Comparison of ENCODE assay signal across 9 cellular contexts in genomic region chr1:201504799-201505504, GRCh38. TPM values are rescaled to one million over a fixed set of nuclear protein-coding genes. Genes with fewer than 3 reads are reported as not detected.
A peak's percentile ranks its signal among the peaks of the same experiment; 100 is the strongest.
DNase-seq lines count a peak whose midpoint lies in the region; ATAC-seq and TF ChIP-seq lines count a peak whose summit lies in the region.
"Had no signal": no experiment of that assay in that cellular context is flagged by ENCODE, and none has a peak within 500 bp of the region (broad histone marks: within the 10 kb centered on the region; RNA-seq: fewer than 3 reads in every experiment).

No MANE protein-coding gene starts in this region.

- H3K9me3 Mint-ChIP-seq in T-helper 1 cell treated with Interleukin-12 subunit alpha and Interleukin-12 subunit beta and Interleukin-4 antibody, amounts not matched to agents 30 μg/mL and 1 μg/mL, for 36 hours = no peaks in the 10 kb centered on the region

- peaks cover 44% of the 10 kb centered on the region for H3K4me1 Mint-ChIP-seq in T-helper 1 cell treated with Interleukin-12 subunit alpha and Interleukin-12 subunit beta and Interleukin-4 antibody, amounts not matched to agents 30 μg/mL and 1 μg/mL, for 36 hours (ENCODE audit: low read depth)

- H3K36me3 ChIP-seq in SJSA1 = peaks cover 54% of the 10 kb centered on the region
- no peaks in the 10 kb centered on the region for H3K36me3 ChIP-seq in gastroesophageal sphincter
- H3K36me3 ChIP-seq in subcutaneous abdominal adipose tissue (ENCODE audit: control insufficient read depth in 5 of 5, insufficient read depth in 5 of 5, low read length in 5 of 5) = no peaks in the 10 kb centered on the region

- peak overlapping the region; percentile 90 for H3K4me3 Mint-ChIP-seq in T-helper 1 cell treated with Interleukin-12 subunit alpha and Interleukin-12 subunit beta and Interleukin-4 antibody, amounts not matched to agents 30 μg/mL and 1 μg/mL, for 36 hours

- DNase-seq in T-helper 1 cell = no peak
- DNase-seq in SJSA1 (ENCODE audit: low read depth in 1 of 2, low spot score in 2 of 2) = no peak
- no peak for DNase-seq in foreskin keratinocyte
- DNase-seq in HPDE6-E6E7 (ENCODE audit: extremely low spot score) = no peak
- no peak for DNase-seq in NCI-H187 (lab: John Stamatoyannopoulos, UW)
- DNase-seq: C1 segment of cervical spinal cord had no signal

- peaks cover 86% of the 10 kb centered on the region for H3K4me1 ChIP-seq in SJSA1 (replicated peaks)
- H3K4me1 ChIP-seq in gastroesophageal sphincter = peaks cover 6 to 93% (median 43%) of the 10 kb centered on the region in 3 donors
- H3K4me1 ChIP-seq in subcutaneous abdominal adipose tissue (ENCODE audit: control insufficient read depth in 5 of 5, insufficient read depth in 5 of 5, low read length in 5 of 5) = peaks cover 26 to 73% (median 63%) of the 10 kb centered on the region in 5 donors
- H3K4me1 ChIP-seq in foreskin keratinocyte = peaks cover 16% of the 10 kb centered on the region

- no peaks in the 10 kb centered on the region for H3K9me3 ChIP-seq in SJSA1 (replicated peaks)
- H3K9me3 ChIP-seq in gastroesophageal sphincter = no peaks in the 10 kb centered on the region
- no peaks in the 10 kb centered on the region for H3K9me3 ChIP-seq in subcutaneous abdominal adipose tissue (ENCODE audit: control insufficient read depth in 5 of 5, low read length in 5 of 5)

- peak overlapping the region in 1 of 5 donors; percentile 72 for H3K9ac ChIP-seq in subcutaneous abdominal adipose tissue (ENCODE audit: low read length in 5 of 5)

- no peaks in the 10 kb centered on the region for H3K36me3 Mint-ChIP-seq in T-helper 1 cell treated with Interleukin-12 subunit alpha and Interleukin-12 subunit beta and Interleukin-4 antibody, amounts not matched to agents 30 μg/mL and 1 μg/mL, for 36 hours (ENCODE audit: low read depth)

- H3K4me3 ChIP-seq in SJSA1 (peak overlapping the region; percentile 83), gastroesophageal sphincter (peak overlapping the region; percentile 47 to 83), subcutaneous abdominal adipose tissue (ENCODE audit: low read depth in 1 of 5, low read length in 5 of 5) (peak overlapping the region in 4 of 5 donors; percentile 33 to 83 (median 78))

- peak overlapping the region; percentile 23 for H3K27ac Mint-ChIP-seq in T-helper 1 cell treated with Interleukin-12 subunit alpha and Interleukin-12 subunit beta and Interleukin-4 antibody, amounts not matched to agents 30 μg/mL and 1 μg/mL, for 36 hours

- TF ChIP-seq CTCF in gastroesophageal sphincter (IDR thresholded peaks at IDR 0.05) (no peak), foreskin keratinocyte (conservative IDR thresholded peaks at IDR 0.05) (no peak)

- no peaks in the 10 kb centered on the region for H3K27me3 Mint-ChIP-seq in T-helper 1 cell treated with Interleukin-12 subunit alpha and Interleukin-12 subunit beta and Interleukin-4 antibody, amounts not matched to agents 30 μg/mL and 1 μg/mL, for 36 hours (ENCODE audit: low read depth)

- no peak for ATAC-seq in gastroesophageal sphincter
- no peak for ATAC-seq in foreskin keratinocyte

- WGBS in gastroesophageal sphincter (ENCODE audit: low coverage in 1 of 2), 2 donors = 28 to 32% methylated on average over 5 to 9 of the region's 9 CpGs

- H3K27me3 ChIP-seq in SJSA1 (replicated peaks) = no peaks in the 10 kb centered on the region
- H3K27me3 ChIP-seq in gastroesophageal sphincter = no peaks in the 10 kb centered on the region
- no peaks in the 10 kb centered on the region for H3K27me3 ChIP-seq in subcutaneous abdominal adipose tissue (ENCODE audit: control insufficient read depth in 5 of 5, insufficient read depth in 4 of 5, low read length in 5 of 5)
- no peaks in the 10 kb centered on the region for H3K27me3 ChIP-seq in foreskin keratinocyte

- peak overlapping the region; percentile 77; the same call in 1 of the 2 replicates for H3K27ac ChIP-seq in SJSA1
- H3K27ac ChIP-seq in gastroesophageal sphincter = peak overlapping the region; percentile 80 to 97 (median 97)
- H3K27ac ChIP-seq in subcutaneous abdominal adipose tissue (ENCODE audit: low read depth, low read length) = peak overlapping the region; percentile 31
- H3K27ac ChIP-seq in foreskin keratinocyte = no peak overlapping the region

- TF ChIP-seq EP300 in gastroesophageal sphincter (IDR thresholded peaks at IDR 0.05) = no peak

- TF ChIP-seq POLR2A in gastroesophageal sphincter (IDR thresholded peaks at IDR 0.05) = no peak

RNA-seq across cellular contexts. Expression of gene CSRP1, which starts 2.0 kb away (rescaled TPM):
- 1,173 and 1,377 TPM in 2 replicates for total RNA-seq in SJSA1 (2014; rRNA removed; shearing (Covaris generic))
- 1,000 to 10,000 TPM; 4,484 to 9,179 (median 5,319) TPM for total RNA-seq in gastroesophageal sphincter
- total RNA-seq in foreskin keratinocyte = 176 and 188 TPM in 2 replicates
- 193 and 199 TPM in 2 replicates for polyA plus RNA-seq in foreskin keratinocyte

RNA-seq across cellular contexts. Expression of gene NAV1, which starts 34.0 kb away (rescaled TPM):
- 12.7 and 15.5 TPM in 2 replicates for total RNA-seq in SJSA1 (2014; rRNA removed; shearing (Covaris generic))
- total RNA-seq in gastroesophageal sphincter = 10 to 100 TPM; 11.4 to 35.8 (median 18.0) TPM
- 46.1 and 50.4 TPM in 2 replicates for total RNA-seq in foreskin keratinocyte
- 8.8 and 12.3 TPM in 2 replicates for polyA plus RNA-seq in foreskin keratinocyte

RNA-seq across cellular contexts. Expression of gene PHLDA3, which starts 36.0 kb away (rescaled TPM):
- 36.7 and 75.0 TPM in 2 replicates for total RNA-seq in SJSA1 (2014; rRNA removed; shearing (Covaris generic))
- 100 to 1,000 TPM in 1 of 4 donors, 10 to 100 TPM in 3; 69.2 to 153 (median 84.7) TPM for total RNA-seq in gastroesophageal sphincter
- 56.2 and 59.1 TPM in 2 replicates for total RNA-seq in foreskin keratinocyte
- polyA plus RNA-seq in foreskin keratinocyte = 116 and 136 TPM in 2 replicates
